In the genomic region with DNA sequence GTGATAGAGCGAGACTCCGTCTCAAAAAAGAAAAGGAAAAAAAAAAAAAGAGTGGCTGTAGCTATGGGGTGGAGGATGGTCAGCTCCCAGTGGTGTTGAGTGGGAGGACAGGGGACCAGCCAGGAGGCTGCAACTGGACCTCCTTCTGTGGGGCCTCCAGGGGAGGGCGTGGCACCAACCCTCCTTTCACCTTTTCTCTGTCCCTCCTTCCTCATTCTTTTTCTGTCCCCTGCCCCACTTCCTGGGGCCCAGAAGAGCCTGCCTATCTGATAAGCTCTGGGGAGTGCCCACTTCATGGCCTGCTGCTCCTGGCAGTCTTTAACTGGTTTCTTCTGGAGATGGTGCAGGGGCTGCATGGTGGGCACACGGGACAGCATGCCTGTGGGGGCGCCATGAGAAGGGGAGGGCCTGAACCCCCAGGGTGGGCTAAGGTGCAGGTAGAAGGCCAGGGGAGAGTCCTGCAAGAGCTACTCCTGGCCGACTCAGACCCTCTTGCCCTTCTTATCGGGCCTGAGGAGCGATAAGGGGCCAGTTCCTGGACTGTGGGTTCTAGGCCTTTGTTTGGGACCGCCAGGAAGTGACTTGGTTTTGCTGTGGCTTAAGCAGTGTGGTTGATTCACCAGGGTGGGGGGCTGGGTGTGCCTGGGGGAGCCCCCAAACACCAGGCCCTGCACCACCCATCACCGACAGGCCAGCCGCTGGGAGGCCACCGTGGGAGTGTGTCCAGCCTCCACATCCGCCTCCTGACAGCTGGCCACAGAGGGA, we compare ENCODE assay signal across 10 cellular contexts. TPM values are rescaled to one million over a fixed set of nuclear protein-coding genes. Genes with fewer than 3 reads are reported as not detected.
DNase-seq lines count a peak whose midpoint lies in the region; ATAC-seq and TF ChIP-seq lines count a peak whose summit lies in the region.
"Had no signal": no experiment of that assay in that cellular context is flagged by ENCODE, and none has a peak within 500 bp of the region (broad histone marks: within the 10 kb centered on the region; RNA-seq: fewer than 3 reads in every experiment).

No MANE protein-coding gene starts in this region.

- H3K4me3 ChIP-seq in lung (no peak overlapping the region), urinary bladder (ENCODE audit: low read depth, low read length) (no peak overlapping the region), A673 (ENCODE audit: low read depth, low read length, poor library complexity, severe bottlenecking) (no peak overlapping the region)
- H3K4me3 ChIP-seq: testis had no signal

- peak overlapping the region in 1 of 2 donors; percentile 35 for H3K4me3 Mint-ChIP-seq in activated T-cell treated with anti-CD3 and anti-CD28 coated beads, Interleukin-2, amount 50 U/mL, for 72 hours

- 57 to 66% methylated on average over 13 of the region's 13 CpGs for WGBS in lung, 2 donors
- WGBS in urinary bladder = 51% methylated on average over 13 of the region's 13 CpGs

- peak overlapping the region; percentile 48 for H3K27ac Mint-ChIP-seq in activated T-cell treated with anti-CD3 and anti-CD28 coated beads, Interleukin-2, amount 50 U/mL, for 72 hours

- H3K27me3 ChIP-seq in lung (ENCODE audit: control insufficient read depth, insufficient read depth) = no peaks in the 10 kb centered on the region
- H3K27me3 ChIP-seq in A673 (replicated peaks; ENCODE audit: insufficient read depth, low read depth, low read length, poor library complexity) = no peaks in the 10 kb centered on the region
- H3K27me3 ChIP-seq: testis had no signal

- peaks cover 34% of the 10 kb centered on the region for H3K4me1 Mint-ChIP-seq in activated T-cell treated with anti-CD3 and anti-CD28 coated beads, Interleukin-2, amount 50 U/mL, for 72 hours (ENCODE audit: low read depth)

- in situ Hi-C loops in GM13977 (cut with MboI; ENCODE audit: low pct_unique_long_range_greater_than_20kb, low sequenced_read_pairs, unreplicated experiment) = no loop called here

- H3K9me3 ChIP-seq in lung (ENCODE audit: control insufficient read depth in 2 of 2, insufficient read depth in 1 of 2, low read length in 1 of 2) (no peaks in the 10 kb centered on the region), A673 (ENCODE audit: low read depth, low read length, poor library complexity, severe bottlenecking) (no peaks in the 10 kb centered on the region)
- H3K9me3 ChIP-seq: testis had no signal

- CTCF ChIA-PET in A673 (lab: Charles Lee) = no interaction called here

- POLR2A ChIA-PET in A673 (lab: Charles Lee; ENCODE audit: low non-redundant PET) = no interaction called here

- H3K27ac ChIP-seq in lung (ENCODE audit: low read depth in 1 of 2, low read length in 1 of 2) (peak overlapping the region in 1 of 2 donors; percentile 64), urinary bladder (ENCODE audit: low read depth) (peak overlapping the region; percentile 85), A673 (ENCODE audit: low read depth, low read length, poor library complexity, severe bottlenecking) (no peak overlapping the region)

- no peak for ATAC-seq in activated T-cell treated with anti-CD3 and anti-CD28 coated beads, Interleukin-2, amount 50 U/mL, for 72 hours (replicated peaks in 1 of 2)
- ATAC-seq in lung (ENCODE audit: insufficient read depth, low FRiP score) = peak; percentile 32
- no peak for ATAC-seq in HG02970 (IDR thresholded peaks at IDR 0.05; ENCODE audit: low FRiP score, unreplicated experiment)

- intact Hi-C loops in A673 (cut with micrococcal nuclease; ENCODE audit: unreplicated experiment) = no loop called here

- no peaks in the 10 kb centered on the region for H3K9me3 Mint-ChIP-seq in activated T-cell treated with anti-CD3 and anti-CD28 coated beads, Interleukin-2, amount 50 U/mL, for 72 hours

- TF ChIP-seq CTCF in lung (IDR thresholded peaks at IDR 0.05; ENCODE audit: control extremely low read depth, extremely low read depth) = no peak
- no peak for TF ChIP-seq CTCF in A673 (conservative IDR thresholded peaks at IDR 0.05; ENCODE audit: low read depth, low read length)
- TF ChIP-seq CTCF in GM13977 (IDR thresholded peaks at IDR 0.05; ENCODE audit: extremely low read depth, insufficient read depth, missing control alignments) = no peak

- no peak for DNase-seq in activated T-cell treated with anti-CD3 and anti-CD28 coated beads, Interleukin-2, amount 50 U/mL, for 72 hours
- no peak for DNase-seq in activated T-cell treated with anti-CD3 and anti-CD28 coated beads, Interleukin-2, amount 50 U/mL, for 48 hours
- DNase-seq in amniotic epithelial cell (ENCODE audit: low read depth) = peak; percentile 28
- no peak for DNase-seq in lung (ENCODE audit: low spot score)
- DNase-seq in A673 (ENCODE audit: low spot score) = no peak
- DNase-seq in GM13977 (ENCODE audit: low spot score) = no peak
- DNase-seq: NCI-H526 treated with DMSO at 0.1 percent for 48 hours, testis had no signal

- H3K4me1 ChIP-seq in lung (ENCODE audit: control insufficient read depth in 2 of 2, insufficient read depth in 2 of 2, low read length in 2 of 2) (peaks cover 3 to 18% of the 10 kb centered on the region in 2 donors), urinary bladder (ENCODE audit: insufficient read depth) (peaks cover 3% of the 10 kb centered on the region), A673 (ENCODE audit: insufficient read depth, low read length, poor library complexity, severe bottlenecking) (no peaks in the 10 kb centered on the region)

- H3K27me3 Mint-ChIP-seq in activated T-cell treated with anti-CD3 and anti-CD28 coated beads, Interleukin-2, amount 50 U/mL, for 72 hours (ENCODE audit: low read depth) = no peaks in the 10 kb centered on the region

- H3K36me3 ChIP-seq in lung (ENCODE audit: control insufficient read depth in 2 of 2, insufficient read depth in 2 of 2, low read length in 2 of 2) (no peaks in the 10 kb centered on the region), urinary bladder (ENCODE audit: insufficient read depth) (no peaks in the 10 kb centered on the region), A673 (ENCODE audit: insufficient read depth, low read length, poor library complexity, severe bottlenecking) (no peaks in the 10 kb centered on the region)

- no TSS peak for BruUV-seq in A673 (replicated peaks; lab: Mats Ljungman, UMichigan)

- H3K36me3 Mint-ChIP-seq in activated T-cell treated with anti-CD3 and anti-CD28 coated beads, Interleukin-2, amount 50 U/mL, for 72 hours (ENCODE audit: insufficient read depth in 2 of 2) = no peaks in the 10 kb centered on the region

RNA-seq across cellular contexts. Expression of gene FLNB, which starts 49.4 kb away (rescaled TPM):
- total RNA-seq in activated T-cell treated with anti-CD3 and anti-CD28 coated beads, Interleukin-2, amount 50 U/mL, for 72 hours = 10 to 100 TPM; 46.1 to 56.7 TPM
- total RNA-seq in lung = 100 to 1,000 TPM; 115 to 122 TPM
- polyA plus RNA-seq in lung = 10 to 100 TPM; 32.4 to 72.2 TPM
- total RNA-seq in urinary bladder = 155 TPM
- polyA plus RNA-seq in urinary bladder = 98.3 TPM
- total RNA-seq in A673 (2021) = 41.2 and 43.7 TPM in 2 replicates
